Comparison of ENCODE assay signal across 8 cellular contexts in the genomic region with DNA sequence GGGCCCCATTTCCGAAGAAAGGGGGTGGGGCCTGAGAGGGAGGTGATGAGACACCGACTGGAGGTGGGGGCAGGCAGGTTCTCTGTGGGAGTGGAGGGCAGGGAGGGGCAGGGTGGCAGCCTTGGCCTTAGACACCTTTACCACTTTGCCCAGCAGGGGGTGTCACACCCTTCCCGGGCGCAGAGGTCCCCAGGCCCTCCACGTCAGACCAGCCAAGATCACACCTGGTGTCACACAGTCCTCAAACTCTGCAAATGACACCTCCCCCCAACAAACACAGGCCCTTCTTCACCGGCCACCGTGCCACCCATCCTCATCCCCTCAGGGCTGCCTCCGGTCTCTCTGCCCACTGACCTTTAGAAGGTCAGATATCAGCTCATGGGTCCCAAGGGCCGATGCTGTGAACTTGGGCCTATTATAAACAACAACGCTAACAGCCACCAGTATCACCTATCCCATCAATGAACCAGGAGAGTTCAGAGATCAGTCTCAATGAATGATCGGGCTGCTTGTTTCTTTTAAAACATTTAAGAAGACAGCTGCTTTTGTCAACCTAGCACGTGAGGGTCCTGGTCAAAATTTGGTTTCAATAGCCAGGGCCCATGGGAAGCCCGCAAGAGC.
DNase-seq lines count a peak whose midpoint lies in the region; ATAC-seq and TF ChIP-seq lines count a peak whose summit lies in the region.

No MANE protein-coding gene starts in this region.

- H3F3A ChIP-seq in smooth muscle cell (ENCODE audit: low read depth), result no peaks in the 10 kb centered on the region

- peaks cover 22 to 36% of the 10 kb centered on the region in 2 donors for H3K4me1 ChIP-seq in esophagus (ENCODE audit: control insufficient read depth in 2 of 2, insufficient read depth in 2 of 2, low read length in 1 of 2)
- peaks cover 2% of the 10 kb centered on the region for H3K4me1 ChIP-seq in smooth muscle cell (ENCODE audit: low read depth)

- no peaks in the 10 kb centered on the region for H3K79me2 ChIP-seq in smooth muscle cell (ENCODE audit: low read depth)

- DNase-seq in ELR (ENCODE audit: low read depth) (peak; percentile 32), MV-4-11 (lab: John Stamatoyannopoulos, UW) (peak; percentile 7), smooth muscle cell (lab: John Stamatoyannopoulos, UW; ENCODE audit: unreplicated experiment) (no peak), occipital lobe (lab: John Stamatoyannopoulos, UW) (no peak)
- peak; percentile 87 for DNase-seq in activated CD8-positive, alpha-beta T cell treated with anti-CD3 and anti-CD28 coated beads for 36 hours

- H3K4me1 Mint-ChIP-seq in activated CD8-positive, alpha-beta T cell treated with anti-CD3 and anti-CD28 coated beads for 36 hours (ENCODE audit: low read depth), result peaks cover 40% of the 10 kb centered on the region

- peak overlapping the region; percentile 78 for H3K4me3 Mint-ChIP-seq in activated CD8-positive, alpha-beta T cell treated with anti-CD3 and anti-CD28 coated beads for 36 hours

- no peaks in the 10 kb centered on the region for H3K9me3 Mint-ChIP-seq in activated CD8-positive, alpha-beta T cell treated with anti-CD3 and anti-CD28 coated beads for 36 hours

- no peak overlapping the region for H2AFZ ChIP-seq in smooth muscle cell (ENCODE audit: low read depth)

- H3K27me3 Mint-ChIP-seq in activated CD8-positive, alpha-beta T cell treated with anti-CD3 and anti-CD28 coated beads for 36 hours, result peaks cover 4% of the 10 kb centered on the region

- TF ChIP-seq CTCF in activated CD8-positive, alpha-beta T cell treated with anti-CD3 and anti-CD28 coated beads for 36 hours (IDR thresholded peaks at IDR 0.05), result peak; percentile 68
- peak; percentile 37 for TF ChIP-seq CTCF in smooth muscle cell (IDR thresholded peaks at IDR 0.05; ENCODE audit: borderline replicate concordance, insufficient read depth, poor library complexity, severe bottlenecking)

- POLR2A ChIA-PET in activated CD8-positive, alpha-beta T cell treated with anti-CD3 and anti-CD28 coated beads for 36 hours (lab: Charles Lee), result no interaction called here

- H3K36me3 Mint-ChIP-seq in activated CD8-positive, alpha-beta T cell treated with anti-CD3 and anti-CD28 coated beads for 36 hours (ENCODE audit: low read depth), result no peaks in the 10 kb centered on the region

- no peaks in the 10 kb centered on the region for H3K9me3 ChIP-seq in esophagus (ENCODE audit: control insufficient read depth in 2 of 2, insufficient read depth in 1 of 2, low read depth in 1 of 2, low read length in 1 of 2)
- no peaks in the 10 kb centered on the region for H3K9me3 ChIP-seq in smooth muscle cell (replicated peaks; ENCODE audit: low read depth)

- H3K27ac Mint-ChIP-seq in activated CD8-positive, alpha-beta T cell treated with anti-CD3 and anti-CD28 coated beads for 36 hours, result no peak overlapping the region

- CTCF ChIA-PET in activated CD8-positive, alpha-beta T cell treated with anti-CD3 and anti-CD28 coated beads for 36 hours (lab: Charles Lee), result interaction anchor here (0.6 to 1.1 kb wide), 9 partner anchors 15 to 250 kb away, joined by 3 to 5 read pairs (median 3); no protein-coding TSS in a partner anchor

- peak overlapping the region in 1 of 2 donors; percentile 92 for H3K4me3 ChIP-seq in esophagus (ENCODE audit: low read depth in 1 of 2, low read length in 2 of 2)
- H3K4me3 ChIP-seq in smooth muscle cell, result peak overlapping the region; percentile 90

- H4K20me1 ChIP-seq in smooth muscle cell (ENCODE audit: low read depth), result no peaks in the 10 kb centered on the region

- H3K36me3 ChIP-seq in esophagus (ENCODE audit: control insufficient read depth in 2 of 2, insufficient read depth in 2 of 2, low read length in 1 of 2), result peaks cover 0 to 6% of the 10 kb centered on the region in 2 donors
- no peaks in the 10 kb centered on the region for H3K36me3 ChIP-seq in smooth muscle cell (ENCODE audit: low read depth)

- peak; percentile 70 for ATAC-seq in activated CD8-positive, alpha-beta T cell treated with anti-CD3 and anti-CD28 coated beads for 36 hours
- ATAC-seq in GM18511 (IDR thresholded peaks at IDR 0.05; ENCODE audit: unreplicated experiment) (no peak), GM21786 (IDR thresholded peaks at IDR 0.05; ENCODE audit: unreplicated experiment) (no peak)

- no peak overlapping the region for H3K9ac ChIP-seq in smooth muscle cell (ENCODE audit: low read depth)

- H3K4me2 ChIP-seq in smooth muscle cell, result peak overlapping the region; percentile 98

- peak overlapping the region; percentile 6 to 83 for H3K27ac ChIP-seq in esophagus (ENCODE audit: low read depth in 2 of 2, low read length in 1 of 2)
- no peak overlapping the region for H3K27ac ChIP-seq in smooth muscle cell (ENCODE audit: low read depth)

- WGBS in esophagus, 2 donors, result 41 to 54% methylated on average over 13 of the region's 13 CpGs
- WGBS in smooth muscle cell (ENCODE audit: low lambda C conversion rate), result 74% methylated on average over 12 of the region's 13 CpGs

- H3K27me3 ChIP-seq in esophagus (ENCODE audit: control insufficient read depth in 1 of 2, insufficient read depth in 2 of 2, low read length in 2 of 2), result no peaks in the 10 kb centered on the region
- H3K27me3 ChIP-seq in smooth muscle cell (ENCODE audit: low read depth), result peaks cover 4% of the 10 kb centered on the region

- intact Hi-C loops in activated CD8-positive, alpha-beta T cell treated with anti-CD3 and anti-CD28 coated beads for 36 hours (cut with micrococcal nuclease), result loop anchor here (5.0 to 10.0 kb wide), 3 partner anchors 102 to 252 kb away; partner anchors contain the start of gene CASZ1

Comparison
In these comparisons a context has a peak if more than half of its experiments do, and no peak if none do; other contexts are left out.
1. DNase-seq: peak in ELR (single experiment), MV-4-11 (single experiment) and activated CD8-positive, alpha-beta T cell treated with anti-CD3 and anti-CD28 coated beads for 36 hours (single experiment); none in smooth muscle cell (single experiment) and occipital lobe (single experiment).